16 cellular contexts compared by ENCODE assay signal in genomic region chr13:74206855-74207254, GRCh38.
"Had no signal": no experiment of that assay in that cellular context is flagged by ENCODE, and none has a peak within 500 bp of the region (broad histone marks: within the 10 kb centered on the region; RNA-seq: fewer than 3 reads in every experiment).

No MANE protein-coding gene starts in this region.

- H3K4me3 ChIP-seq: ovary, spleen, tibial artery, upper lobe of left lung, uterus had no signal

- ATAC-seq: esophagus mucosa; left lobe of liver; natural killer cell treated with Interleukin-12 subunit alpha and Interleukin-12 subunit beta and Interleukin-15 and Interleukin-18, amount 100 ng/mL, for 72 hours; right cardiac atrium; stimulated activated memory B cell treated with anti-CD40 and anti-IgM and Interleukin-4, amounts not matched to agents 10 μg/mL and 1 μg/mL and 100 μg/mL, for 72 hours had no signal

- H3K4me1 ChIP-seq: spleen, upper lobe of left lung, uterus had no signal

- H3K9me3 Mint-ChIP-seq: natural killer cell treated with Interleukin-12 subunit alpha and Interleukin-12 subunit beta and Interleukin-15 and Interleukin-18, amount 100 ng/mL, for 72 hours; stimulated activated memory B cell treated with anti-CD40 and anti-IgM and Interleukin-4, amounts not matched to agents 10 μg/mL and 1 μg/mL and 100 μg/mL, for 72 hours had no signal

- H3K27me3 ChIP-seq: ovary, spleen, tibial artery, upper lobe of left lung, uterus had no signal

- H3K27ac ChIP-seq: ovary, spleen, tibial artery, upper lobe of left lung, uterus had no signal

- H3K4me3 Mint-ChIP-seq: mesothelial cell of epicardium; natural killer cell treated with Interleukin-12 subunit alpha and Interleukin-12 subunit beta and Interleukin-15 and Interleukin-18, amount 100 ng/mL, for 72 hours; stimulated activated memory B cell treated with anti-CD40 and anti-IgM and Interleukin-4, amounts not matched to agents 10 μg/mL and 1 μg/mL and 100 μg/mL, for 72 hours; stimulated activated naive CD8-positive, alpha-beta T cell treated with anti-CD3 and anti-CD28 coated beads, Interleukin-15, Interleukin-2, amounts not matched to agents 100 ng/mL and 50 ng/mL, for 24 hours had no signal

- H3K27ac Mint-ChIP-seq: mesothelial cell of epicardium; natural killer cell treated with Interleukin-12 subunit alpha and Interleukin-12 subunit beta and Interleukin-15 and Interleukin-18, amount 100 ng/mL, for 72 hours; stimulated activated memory B cell treated with anti-CD40 and anti-IgM and Interleukin-4, amounts not matched to agents 10 μg/mL and 1 μg/mL and 100 μg/mL, for 72 hours; stimulated activated naive CD8-positive, alpha-beta T cell treated with anti-CD3 and anti-CD28 coated beads, Interleukin-15, Interleukin-2, amounts not matched to agents 100 ng/mL and 50 ng/mL, for 24 hours had no signal

- DNase-seq: effector memory CD4-positive, alpha-beta T cell; ovary; right cardiac atrium; spleen; stimulated activated CD4-positive, alpha-beta T cell treated with anti-CD3 and anti-CD28 coated beads, Interleukin-15, amount 100 ng/mL, for 24 hours; stimulated activated CD4-positive, alpha-beta T cell treated with anti-CD3 and anti-CD28 coated beads, Interleukin-1b, Interleukin-23, amount 100 ng/mL, for 48 hours; stimulated activated CD4-positive, alpha-beta T cell treated with anti-CD3 and anti-CD28 coated beads, Interleukin-4, amount 100 ng/mL, for 24 hours; tibial artery; upper lobe of left lung; uterus had no signal

- H3K36me3 ChIP-seq: ovary, spleen, tibial artery, upper lobe of left lung, uterus had no signal

- H3K9me3 ChIP-seq: ovary, spleen, tibial artery, upper lobe of left lung, uterus had no signal

- H3K36me3 Mint-ChIP-seq: mesothelial cell of epicardium had no signal
